ENCODE assay signal across 2 cellular contexts in the genomic region with DNA sequence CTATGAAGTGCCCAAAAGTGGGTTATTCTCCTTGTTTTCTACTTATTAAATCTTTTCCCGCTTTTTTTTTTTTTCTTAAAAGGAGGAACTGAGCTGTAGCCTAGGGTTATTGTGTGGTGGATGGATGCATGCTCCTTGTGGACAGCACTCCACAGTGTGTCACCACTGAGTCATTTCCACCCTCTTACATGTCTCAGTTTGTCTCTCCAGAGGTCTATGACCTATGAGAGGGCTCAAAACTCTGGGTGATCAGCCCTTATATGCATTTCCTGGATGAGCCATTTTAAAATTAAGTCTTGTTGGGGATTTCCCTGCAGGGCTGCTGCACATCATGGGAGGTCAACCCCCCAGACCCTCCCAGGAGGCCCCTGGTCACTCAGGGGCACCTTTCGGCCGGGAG.
TF ChIP-seq lines count a peak whose summit lies in the region.

No MANE protein-coding gene starts in this region.

TF ChIP-seq in IMR-90, 13 proteins besides CTCF, POLR2A, EP300 and RAD21:
- TF ChIP-seq RCOR1 (IDR thresholded peaks at IDR 0.05; ENCODE audit: insufficient replicate concordance, low read length) (no peak), FOS (IDR thresholded peaks at IDR 0.05; ENCODE audit: low read depth, low read length) (no peak), RFX5 (IDR thresholded peaks at IDR 0.05; ENCODE audit: low read depth, low read length) (no peak)
- TF ChIP-seq, protein P1, sequence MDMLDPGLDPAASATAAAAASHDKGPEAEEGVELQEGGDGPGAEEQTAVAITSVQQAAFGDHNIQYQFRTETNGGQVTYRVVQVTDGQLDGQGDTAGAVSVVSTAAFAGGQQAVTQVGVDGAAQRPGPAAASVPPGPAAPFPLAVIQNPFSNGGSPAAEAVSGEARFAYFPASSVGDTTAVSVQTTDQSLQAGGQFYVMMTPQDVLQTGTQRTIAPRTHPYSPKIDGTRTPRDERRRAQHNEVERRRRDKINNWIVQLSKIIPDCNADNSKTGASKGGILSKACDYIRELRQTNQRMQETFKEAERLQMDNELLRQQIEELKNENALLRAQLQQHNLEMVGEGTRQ (IDR thresholded peaks at IDR 0.05; ENCODE audit: low read depth, low read length), result no peak
- TF ChIP-seq, protein P2, sequence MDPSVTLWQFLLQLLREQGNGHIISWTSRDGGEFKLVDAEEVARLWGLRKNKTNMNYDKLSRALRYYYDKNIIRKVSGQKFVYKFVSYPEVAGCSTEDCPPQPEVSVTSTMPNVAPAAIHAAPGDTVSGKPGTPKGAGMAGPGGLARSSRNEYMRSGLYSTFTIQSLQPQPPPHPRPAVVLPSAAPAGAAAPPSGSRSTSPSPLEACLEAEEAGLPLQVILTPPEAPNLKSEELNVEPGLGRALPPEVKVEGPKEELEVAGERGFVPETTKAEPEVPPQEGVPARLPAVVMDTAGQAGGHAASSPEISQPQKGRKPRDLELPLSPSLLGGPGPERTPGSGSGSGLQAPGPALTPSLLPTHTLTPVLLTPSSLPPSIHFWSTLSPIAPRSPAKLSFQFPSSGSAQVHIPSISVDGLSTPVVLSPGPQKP (IDR thresholded peaks at IDR 0.05; ENCODE audit: borderline replicate concordance, low read depth, low read length), result peak; percentile 34; the same call in 1 of the 2 replicates

TF ChIP-seq in SK-N-SH, 30 proteins besides CTCF, POLR2A, EP300 and RAD21:
- TF ChIP-seq YY1 (IDR thresholded peaks at IDR 0.05; ENCODE audit: low read depth), result no peak
- no peak for TF ChIP-seq FOXM1 (IDR thresholded peaks at IDR 0.05; ENCODE audit: low read depth)
- TF ChIP-seq, protein P3, sequence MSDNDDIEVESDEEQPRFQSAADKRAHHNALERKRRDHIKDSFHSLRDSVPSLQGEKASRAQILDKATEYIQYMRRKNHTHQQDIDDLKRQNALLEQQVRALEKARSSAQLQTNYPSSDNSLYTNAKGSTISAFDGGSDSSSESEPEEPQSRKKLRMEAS (IDR thresholded peaks at IDR 0.05; ENCODE audit: low read depth), result no peak
- TF ChIP-seq, protein P4, sequence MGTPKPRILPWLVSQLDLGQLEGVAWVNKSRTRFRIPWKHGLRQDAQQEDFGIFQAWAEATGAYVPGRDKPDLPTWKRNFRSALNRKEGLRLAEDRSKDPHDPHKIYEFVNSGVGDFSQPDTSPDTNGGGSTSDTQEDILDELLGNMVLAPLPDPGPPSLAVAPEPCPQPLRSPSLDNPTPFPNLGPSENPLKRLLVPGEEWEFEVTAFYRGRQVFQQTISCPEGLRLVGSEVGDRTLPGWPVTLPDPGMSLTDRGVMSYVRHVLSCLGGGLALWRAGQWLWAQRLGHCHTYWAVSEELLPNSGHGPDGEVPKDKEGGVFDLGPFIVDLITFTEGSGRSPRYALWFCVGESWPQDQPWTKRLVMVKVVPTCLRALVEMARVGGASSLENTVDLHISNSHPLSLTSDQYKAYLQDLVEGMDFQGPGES (IDR thresholded peaks at IDR 0.05; ENCODE audit: low read depth, low read length), result no peak
- TF ChIP-seq, protein P5, sequence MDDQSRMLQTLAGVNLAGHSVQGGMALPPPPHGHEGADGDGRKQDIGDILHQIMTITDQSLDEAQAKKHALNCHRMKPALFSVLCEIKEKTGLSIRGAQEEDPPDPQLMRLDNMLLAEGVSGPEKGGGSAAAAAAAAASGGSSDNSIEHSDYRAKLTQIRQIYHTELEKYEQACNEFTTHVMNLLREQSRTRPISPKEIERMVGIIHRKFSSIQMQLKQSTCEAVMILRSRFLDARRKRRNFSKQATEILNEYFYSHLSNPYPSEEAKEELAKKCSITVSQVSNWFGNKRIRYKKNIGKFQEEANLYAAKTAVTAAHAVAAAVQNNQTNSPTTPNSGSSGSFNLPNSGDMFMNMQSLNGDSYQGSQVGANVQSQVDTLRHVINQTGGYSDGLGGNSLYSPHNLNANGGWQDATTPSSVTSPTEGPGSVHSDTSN (IDR thresholded peaks at IDR 0.05), result no peak
- no peak for TF ChIP-seq GATA2 (CRISPR knock-in tag; IDR thresholded peaks at IDR 0.05)
